Comparison of ENCODE assay signal across 1 cellular context in the genomic region with DNA sequence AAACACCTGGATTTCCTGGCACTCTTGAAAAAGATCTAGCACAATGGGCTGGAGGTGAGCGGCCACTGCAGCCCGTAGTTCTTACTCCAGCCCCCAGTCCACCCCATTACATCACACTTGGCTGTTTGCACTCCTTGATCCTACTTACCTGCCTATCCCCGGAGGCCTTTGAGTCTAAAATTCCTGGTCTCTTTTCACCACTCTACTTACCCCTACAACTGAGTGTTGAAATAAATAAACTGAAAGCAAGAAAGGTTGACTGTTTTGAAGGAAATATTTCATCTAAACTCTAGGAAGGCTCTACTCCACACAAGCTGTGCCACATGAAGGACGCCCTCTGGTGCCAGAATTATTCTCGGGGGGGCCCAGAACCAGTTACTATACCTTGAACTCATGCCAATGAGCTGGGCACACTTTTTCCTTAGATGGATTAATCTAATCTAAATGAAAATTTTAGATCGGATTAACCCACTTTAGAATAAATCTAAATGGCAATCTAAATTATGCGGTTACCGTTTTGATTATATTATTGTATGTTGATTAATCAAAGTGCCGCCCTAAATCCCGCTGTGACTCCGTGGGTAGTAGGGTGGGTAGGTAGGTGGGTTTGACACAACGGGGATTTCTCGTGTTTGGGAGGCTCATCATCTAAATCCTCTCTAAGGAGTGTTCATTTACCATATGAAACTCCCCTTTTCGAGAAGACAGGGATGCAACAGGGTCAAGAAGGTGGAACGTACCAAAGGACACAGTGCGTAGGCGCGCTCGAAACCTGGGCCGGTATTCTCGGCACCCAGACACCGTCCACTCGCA.
TF ChIP-seq lines count a peak whose summit lies in the region.

No MANE protein-coding gene starts in this region.

TF ChIP-seq in IMR-90, 13 proteins besides CTCF, POLR2A, EP300 and RAD21:
- TF ChIP-seq, protein P1, sequence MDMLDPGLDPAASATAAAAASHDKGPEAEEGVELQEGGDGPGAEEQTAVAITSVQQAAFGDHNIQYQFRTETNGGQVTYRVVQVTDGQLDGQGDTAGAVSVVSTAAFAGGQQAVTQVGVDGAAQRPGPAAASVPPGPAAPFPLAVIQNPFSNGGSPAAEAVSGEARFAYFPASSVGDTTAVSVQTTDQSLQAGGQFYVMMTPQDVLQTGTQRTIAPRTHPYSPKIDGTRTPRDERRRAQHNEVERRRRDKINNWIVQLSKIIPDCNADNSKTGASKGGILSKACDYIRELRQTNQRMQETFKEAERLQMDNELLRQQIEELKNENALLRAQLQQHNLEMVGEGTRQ (IDR thresholded peaks at IDR 0.05; ENCODE audit: low read depth, low read length), result no peak
- TF ChIP-seq BHLHE40 (IDR thresholded peaks at IDR 0.05; ENCODE audit: low read depth, low read length) (no peak), MXI1 (IDR thresholded peaks at IDR 0.05; ENCODE audit: borderline replicate concordance, low read depth, low read length) (0 out of 2 replicates have a peak, but pooled peaks have one; percentile 18), MAFK (IDR thresholded peaks at IDR 0.05; ENCODE audit: low read depth, low read length) (no peak)
